Comparison of ENCODE assay signal across 8 cellular contexts in genomic region chr19:55674841-55675660, GRCh38.
DNase-seq lines count a peak whose midpoint lies in the region; ATAC-seq and FAIRE-seq lines count a peak whose summit lies in the region.

Gene EPN1, plus strand, starts transcription at chr19:55675226. Its CDS starts 3,402 bp downstream, at chr19:55678628.

- peak; percentile 97 for FAIRE-seq in HTR-8/SVneo (lab: Jason Lieb, UNC)

- DNase-seq in COLO668 (lab: John Stamatoyannopoulos, UW; ENCODE audit: unreplicated experiment) (peak; percentile 97), HTR-8/SVneo (ENCODE audit: insufficient read length, low spot score) (peak; percentile 97), NOMO-1 treated with DMSO at 0.1 percent for 48 hours (lab: John Stamatoyannopoulos, UW; ENCODE audit: unreplicated experiment) (peak; percentile 96), memory B cell (ENCODE audit: low spot score in 2 of 2) (peak; percentile 91 to 95)
- peak; percentile 94 to 95 for DNase-seq in activated CD8-positive, alpha-beta memory T cell treated with anti-CD3 and anti-CD28 coated beads for 4 hours (ENCODE audit: low read depth in 2 of 2)
- DNase-seq in effector memory CD8-positive, alpha-beta T cell = peak; percentile 94 to 95 (median 95)
- peak; percentile 97 for DNase-seq in stimulated activated CD8-positive, alpha-beta memory T cell treated with anti-CD3 and anti-CD28 coated beads, Interleukin-12 subunit alpha, Interleukin-12 subunit beta, amount 100 ng/mL, for 1 hour (ENCODE audit: low read depth)

- H3K27me3 Mint-ChIP-seq in effector memory CD8-positive, alpha-beta T cell = no peaks in the 10 kb centered on the region
- no peaks in the 10 kb centered on the region for H3K27me3 Mint-ChIP-seq in memory B cell

- H3K9me3 Mint-ChIP-seq in effector memory CD8-positive, alpha-beta T cell = no peaks in the 10 kb centered on the region
- H3K9me3 Mint-ChIP-seq in memory B cell = no peaks in the 10 kb centered on the region

- H3K4me1 Mint-ChIP-seq in effector memory CD8-positive, alpha-beta T cell (ENCODE audit: low read depth in 2 of 2) = peaks cover 50% of the 10 kb centered on the region in 2 donors
- H3K4me1 Mint-ChIP-seq in memory B cell = peaks cover 61% of the 10 kb centered on the region

- H3K36me3 Mint-ChIP-seq in effector memory CD8-positive, alpha-beta T cell (ENCODE audit: insufficient read depth) = peaks cover 70% of the 10 kb centered on the region
- peaks cover 19% of the 10 kb centered on the region for H3K36me3 Mint-ChIP-seq in memory B cell

- H3K27ac Mint-ChIP-seq in effector memory CD8-positive, alpha-beta T cell = peak within 1 kb of the TSS; percentile 93 to 95
- H3K27ac Mint-ChIP-seq in memory B cell = peak within 1 kb of the TSS; percentile 98

- peak within 1 kb of the TSS; percentile 90 for H3K4me3 Mint-ChIP-seq in effector memory CD8-positive, alpha-beta T cell
- peak within 1 kb of the TSS; percentile 98 for H3K4me3 Mint-ChIP-seq in memory B cell

- ATAC-seq in GM21367 (IDR thresholded peaks at IDR 0.05; ENCODE audit: unreplicated experiment) (peak; percentile 57), memory B cell (ENCODE audit: low read depth) (peak; percentile 67)
- ATAC-seq in effector memory CD8-positive, alpha-beta T cell (replicated peaks) = peak; percentile 90

Comparison
In these comparisons a context has a peak if more than half of its experiments do, and no peak if none do; other contexts are left out.
1. Peak in every context shown above with its lines: DNase-seq and ATAC-seq.